In genomic region chr5:31854181-31854624, GRCh38 we compare ENCODE assay signal across 8 cellular contexts.
DNase-seq lines count a peak whose midpoint lies in the region; ATAC-seq, FAIRE-seq and TF ChIP-seq lines count a peak whose summit lies in the region.

No MANE protein-coding gene starts in this region.

- H3K4me1 ChIP-seq in cardiac muscle cell (ENCODE audit: low read depth) (peaks cover 7% of the 10 kb centered on the region), pancreas (no peaks in the 10 kb centered on the region)

- peak overlapping the region; percentile 42 for H3K4me3 ChIP-seq in cardiac muscle cell
- peak overlapping the region; percentile 32 to 60 (median 40) for H3K4me3 ChIP-seq in pancreas

- WGBS in pancreas, 2 donors, result 15 to 18% methylated on average over 16 of the region's 16 CpGs

- H3K9me3 ChIP-seq in cardiac muscle cell (ENCODE audit: low read depth) (no peaks in the 10 kb centered on the region), pancreas (no peaks in the 10 kb centered on the region)

- peak; percentile 23 for DNase-seq in H54 (ENCODE audit: insufficient read length, low spot score)
- peak; percentile 30 for DNase-seq in activated T-cell treated with anti-CD3 and anti-CD28 coated beads, Interleukin-2, amount 50 U/mL, for 48 hours
- DNase-seq in cardiac muscle cell (ENCODE audit: low read depth in 1 of 2, low spot score in 1 of 2), result peak in 1 of 2 donors; percentile 59
- peak in 2 of 6 donors; percentile 17 to 58 for DNase-seq in pancreas
- no peak for DNase-seq in NCI-H510A (lab: John Stamatoyannopoulos, UW)
- DNase-seq in GDM1 (lab: John Stamatoyannopoulos, UW), result no peak
- DNase-seq in NCI-H526 treated with DMSO at 0.1 percent for 48 hours (lab: John Stamatoyannopoulos, UW), result no peak

- H3K36me3 ChIP-seq in cardiac muscle cell (no peaks in the 10 kb centered on the region), pancreas (no peaks in the 10 kb centered on the region)

- H3K27ac ChIP-seq in cardiac muscle cell, result no peak overlapping the region
- H3K27ac ChIP-seq in pancreas, result peak overlapping the region in 2 of 4 donors; percentile 11 to 18

- peaks cover 6% of the 10 kb centered on the region for H3K27me3 ChIP-seq in cardiac muscle cell
- no peaks in the 10 kb centered on the region for H3K27me3 ChIP-seq in pancreas

- FAIRE-seq in H54 (lab: Jason Lieb, UNC) (no peak), pancreas (lab: Jason Lieb, UNC) (no peak)

- ATAC-seq in pancreas (peak; percentile 17 to 69 (median 58)), HG02623 (IDR thresholded peaks at IDR 0.05; ENCODE audit: unreplicated experiment) (no peak)

- TF ChIP-seq CTCF in cardiac muscle cell (IDR thresholded peaks at IDR 0.05; ENCODE audit: low read depth, low read length) (no peak), pancreas (IDR thresholded peaks at IDR 0.05) (no peak)

- intact Hi-C loops in pancreas (cut with DNase I), result no loop called here

- no peak for TF ChIP-seq POLR2A in H54 (IDR thresholded peaks at IDR 0.05; ENCODE audit: low read depth, low read length)

Comparison
In these comparisons a context has a peak if more than half of its experiments do, and no peak if none do; other contexts are left out.
1. DNase-seq: peak in H54 (single experiment) and activated T-cell treated with anti-CD3 and anti-CD28 coated beads, Interleukin-2, amount 50 U/mL, for 48 hours (2 of 2); none in NCI-H510A (single experiment), GDM1 (single experiment) and NCI-H526 treated with DMSO at 0.1 percent for 48 hours (single experiment).